ENCODE assay signal across 9 cellular contexts in genomic region chr9:98410185-98410697, GRCh38.
DNase-seq lines count a peak whose midpoint lies in the region; ATAC-seq and TF ChIP-seq lines count a peak whose summit lies in the region.
"Had no signal": no experiment of that assay in that cellular context is flagged by ENCODE, and none has a peak within 500 bp of the region (broad histone marks: within the 10 kb centered on the region; RNA-seq: fewer than 3 reads in every experiment).

No MANE protein-coding gene starts in this region.

- ATAC-seq in left lobe of liver (peak; percentile 17), HG03175 (IDR thresholded peaks at IDR 0.05; ENCODE audit: unreplicated experiment) (no peak), GM21825 (IDR thresholded peaks at IDR 0.05; ENCODE audit: unreplicated experiment) (no peak)

- H3K27ac ChIP-seq in AG04450 (ENCODE audit: low read depth, low read length) = no peak overlapping the region

- POLR2A ChIA-PET in AG04450 (lab: Yijun Ruan, JAX) = interaction anchor here (0.6 to 0.8 kb wide), 3 partner anchors 36 to 218 kb away, joined by 3 to 6 read pairs (median 3); no protein-coding TSS in a partner anchor

- DNase-seq in AG04450 (ENCODE audit: low read depth, low spot score) = peak; percentile 73
- DNase-seq in M059J (ENCODE audit: low read depth) = peak; percentile 55
- DNase-seq in cardiac fibroblast (ENCODE audit: low read depth in 2 of 2) = peak; percentile 85 to 93
- DNase-seq in left lobe of liver (ENCODE audit: low spot score) = no peak
- no peak for DNase-seq in NCI-H510A (lab: John Stamatoyannopoulos, UW)
- DNase-seq in stimulated activated CD4-positive, alpha-beta T cell treated with anti-CD3 and anti-CD28 coated beads, Interleukin-2, amount 100 ng/mL, for 24 hours = no peak
- DNase-seq: DMS79 had no signal

- H3K9me3 ChIP-seq in AG04450 (ENCODE audit: control insufficient read depth, insufficient read depth, low read length) = no peaks in the 10 kb centered on the region

- CTCF ChIA-PET in AG04450 (lab: Charles Lee) = interaction anchor here (0.6 to 2.2 kb wide), 14 partner anchors 9 to 366 kb away, joined by 3 to 13 read pairs (median 4); no protein-coding TSS in a partner anchor

- TF ChIP-seq CTCF in AG04450 (IDR thresholded peaks at IDR 0.05; ENCODE audit: low read depth, low read length) (peak; percentile 73), cardiac fibroblast (IDR thresholded peaks at IDR 0.05; ENCODE audit: low read depth, low read length) (peak; percentile 63)

- H3K4me3 ChIP-seq in AG04450 (ENCODE audit: low read depth, low read length) = no peak overlapping the region
- H3K4me3 ChIP-seq in cardiac fibroblast (replicated peaks in 1 of 2; ENCODE audit: low read depth in 2 of 2, low read length in 2 of 2) = no peak overlapping the region

- H3K27me3 ChIP-seq in AG04450 (ENCODE audit: control insufficient read depth, insufficient read depth, low read length) = no peaks in the 10 kb centered on the region

Comparison
In these comparisons a context has a peak if more than half of its experiments do, and no peak if none do; other contexts are left out.
1. DNase-seq: peak in AG04450 (single experiment), M059J (single experiment) and cardiac fibroblast (2 of 2); none in left lobe of liver (single experiment), NCI-H510A (single experiment) and stimulated activated CD4-positive, alpha-beta T cell treated with anti-CD3 and anti-CD28 coated beads, Interleukin-2, amount 100 ng/mL, for 24 hours (0 of 2).